8 cellular contexts compared by ENCODE assay signal in genomic region chrX:135974279-135974856, GRCh38. TPM values are rescaled to one million over a fixed set of nuclear protein-coding genes. Genes with fewer than 3 reads are reported as not detected.
DNase-seq lines count a peak whose midpoint lies in the region; ATAC-seq and TF ChIP-seq lines count a peak whose summit lies in the region.

No MANE protein-coding gene starts in this region.

- no peak for TF ChIP-seq POLR2A in Peyer's patch (IDR thresholded peaks at IDR 0.05)

- H3K27ac ChIP-seq in Peyer's patch (peak overlapping the region in 3 of 4 donors; percentile 33 to 58 (median 52)), left ventricle myocardium inferior (replicated peaks) (peak overlapping the region; percentile 69), psoas muscle (no peak overlapping the region), urinary bladder (ENCODE audit: low read depth) (no peak overlapping the region)

- no peak for TF ChIP-seq CTCF in Peyer's patch (IDR thresholded peaks at IDR 0.05)
- no peak for TF ChIP-seq CTCF in left ventricle myocardium inferior (IDR thresholded peaks at IDR 0.05; ENCODE audit: borderline replicate concordance)
- no peak for TF ChIP-seq CTCF in psoas muscle (IDR thresholded peaks at IDR 0.05)

- 3 to 38% (median 14%) methylated on average over 8 to 18 of the region's 32 CpGs for WGBS in psoas muscle, 3 donors
- WGBS in urinary bladder = 2% methylated on average over 23 of the region's 32 CpGs

- DNase-seq in NCI-H524 (lab: John Stamatoyannopoulos, UW) (peak; percentile 41 to 65), NCI-H524 treated with DMSO at 0.1 percent for 48 hours (lab: John Stamatoyannopoulos, UW) (no peak), Peyer's patch (peak; percentile 79 to 88 (median 84)), left ventricle myocardium inferior (peak; percentile 81), psoas muscle (peak; percentile 74 to 82)
- DNase-seq in activated naive CD8-positive, alpha-beta T cell treated with anti-CD3 and anti-CD28 coated beads for 36 hours = peak; percentile 37

- peaks cover 20% of the 10 kb centered on the region for H3K4me1 Mint-ChIP-seq in activated naive CD8-positive, alpha-beta T cell treated with anti-CD3 and anti-CD28 coated beads for 36 hours

- H3K36me3 Mint-ChIP-seq in activated naive CD8-positive, alpha-beta T cell treated with anti-CD3 and anti-CD28 coated beads for 36 hours = peaks cover 4% of the 10 kb centered on the region

- H3K4me1 ChIP-seq in Peyer's patch = peaks cover 0 to 10% (median 0%) of the 10 kb centered on the region in 4 donors
- peaks cover 24% of the 10 kb centered on the region for H3K4me1 ChIP-seq in left ventricle myocardium inferior
- peaks cover 5% of the 10 kb centered on the region for H3K4me1 ChIP-seq in psoas muscle
- no peaks in the 10 kb centered on the region for H3K4me1 ChIP-seq in urinary bladder (ENCODE audit: insufficient read depth)

- H3K27me3 ChIP-seq in Peyer's patch (no peaks in the 10 kb centered on the region), left ventricle myocardium inferior (ENCODE audit: low read depth) (no peaks in the 10 kb centered on the region), psoas muscle (ENCODE audit: insufficient read depth in 3 of 3, low read length in 2 of 3) (no peaks in the 10 kb centered on the region)

- peak overlapping the region; percentile 79 for H3K4me3 Mint-ChIP-seq in activated naive CD8-positive, alpha-beta T cell treated with anti-CD3 and anti-CD28 coated beads for 36 hours

- no peak overlapping the region for H3K27ac Mint-ChIP-seq in activated naive CD8-positive, alpha-beta T cell treated with anti-CD3 and anti-CD28 coated beads for 36 hours

- peak; percentile 62 to 69 (median 66) for ATAC-seq in psoas muscle
- no peak for ATAC-seq in GM18858 (IDR thresholded peaks at IDR 0.05; ENCODE audit: unreplicated experiment)

- no peaks in the 10 kb centered on the region for H3K36me3 ChIP-seq in Peyer's patch
- H3K36me3 ChIP-seq in left ventricle myocardium inferior = no peaks in the 10 kb centered on the region
- H3K36me3 ChIP-seq in psoas muscle (ENCODE audit: insufficient read depth in 1 of 2, low read depth in 1 of 2) = no peaks in the 10 kb centered on the region
- H3K36me3 ChIP-seq in urinary bladder (ENCODE audit: insufficient read depth) = no peaks in the 10 kb centered on the region

- H3K4me3 ChIP-seq in Peyer's patch = peak overlapping the region; percentile 7 to 44 (median 28)
- peak overlapping the region; percentile 63 for H3K4me3 ChIP-seq in left ventricle myocardium inferior
- peak overlapping the region; percentile 55 for H3K4me3 ChIP-seq in psoas muscle
- H3K4me3 ChIP-seq in urinary bladder (ENCODE audit: low read depth, low read length) = peak overlapping the region; percentile 39

- intact Hi-C loops in left ventricle myocardium inferior (cut with micrococcal nuclease) (no loop called here), psoas muscle (cut with DNase I) (no loop called here)

- no peaks in the 10 kb centered on the region for H3K9me3 Mint-ChIP-seq in activated naive CD8-positive, alpha-beta T cell treated with anti-CD3 and anti-CD28 coated beads for 36 hours

- H3K27me3 Mint-ChIP-seq in activated naive CD8-positive, alpha-beta T cell treated with anti-CD3 and anti-CD28 coated beads for 36 hours = no peaks in the 10 kb centered on the region

- no peaks in the 10 kb centered on the region for H3K9me3 ChIP-seq in Peyer's patch
- no peaks in the 10 kb centered on the region for H3K9me3 ChIP-seq in left ventricle myocardium inferior (replicated peaks)
- no peaks in the 10 kb centered on the region for H3K9me3 ChIP-seq in psoas muscle

RNA-seq across cellular contexts. Expression of gene MMGT1, which starts 0.6 kb away (rescaled TPM):
- total RNA-seq in Peyer's patch (10 to 100 TPM in 3 of 4 donors, 1 to 10 TPM in 1; 9.9 to 21.5 (median 13.5) TPM), left ventricle myocardium inferior (25.3 TPM), psoas muscle (10 to 100 TPM; 17.8 to 21.1 (median 20.4) TPM), urinary bladder (21.4 TPM)
- total RNA-seq in activated naive CD8-positive, alpha-beta T cell treated with anti-CD3 and anti-CD28 coated beads for 36 hours = 10 to 100 TPM; 20.4 to 20.5 TPM
- polyA plus RNA-seq in psoas muscle (10 to 100 TPM in 2 of 3 donors, 1 to 10 TPM in 1; 8.9 to 18.5 (median 12.2) TPM), urinary bladder (23.8 TPM)

RNA-seq across cellular contexts. Expression of gene SLC9A6, which starts 10.9 kb away (rescaled TPM):
- total RNA-seq in Peyer's patch (10 to 100 TPM in 3 of 4 donors, 1 to 10 TPM in 1; 9.9 to 28.7 (median 17.3) TPM), left ventricle myocardium inferior (15.6 TPM), psoas muscle (10 to 100 TPM in 1 of 4 donors, 1 to 10 TPM in 3; 8.8 to 11.8 (median 9.1) TPM), urinary bladder (22.9 TPM)
- total RNA-seq in activated naive CD8-positive, alpha-beta T cell treated with anti-CD3 and anti-CD28 coated beads for 36 hours = 10 to 100 TPM; 10.7 to 11.7 TPM
- polyA plus RNA-seq in psoas muscle (10 to 100 TPM in 1 of 3 donors, 1 to 10 TPM in 2; 7.9 to 16.9 (median 8.0) TPM), urinary bladder (11.3 TPM)

Comparison
In these comparisons a context has a peak if more than half of its experiments do, and no peak if none do; other contexts are left out.
1. H3K27ac ChIP-seq: peak in Peyer's patch (3 of 4) and left ventricle myocardium inferior (single experiment); none in psoas muscle (single experiment) and urinary bladder (single experiment).
2. Peak in every context shown above with its lines, with median percentiles within 50 percentile points of each other: H3K4me3 ChIP-seq.